Comparison of ENCODE assay signal across 10 cellular contexts in the genomic region with DNA sequence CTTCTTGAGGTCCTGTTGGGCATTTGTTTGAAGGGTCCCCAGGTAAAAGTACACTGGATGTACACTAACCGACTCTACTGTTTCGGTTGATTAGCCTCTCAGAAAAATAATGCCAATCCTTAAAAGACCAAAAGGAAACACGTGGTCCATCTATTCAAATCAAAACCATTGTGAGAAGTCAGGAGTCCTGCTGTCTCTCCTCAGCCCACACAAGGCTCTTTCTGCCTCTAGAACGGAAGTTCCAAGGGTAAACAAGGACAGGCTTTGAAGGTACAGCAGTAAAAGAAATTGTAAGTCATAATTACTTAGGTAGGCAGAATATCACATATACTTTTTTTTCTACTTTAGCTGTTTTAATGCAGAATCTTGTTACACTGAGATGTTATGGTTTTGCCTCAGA.
DNase-seq lines count a peak whose midpoint lies in the region; ATAC-seq and FAIRE-seq lines count a peak whose summit lies in the region.
"Had no signal": no experiment of that assay in that cellular context is flagged by ENCODE, and none has a peak within 500 bp of the region (broad histone marks: within the 10 kb centered on the region; RNA-seq: fewer than 3 reads in every experiment).

No MANE protein-coding gene starts in this region.

- H3K36me3 ChIP-seq in small intestine (ENCODE audit: control insufficient read depth in 2 of 2, insufficient read depth in 2 of 2, low read length in 2 of 2) (no peaks in the 10 kb centered on the region), aorta (ENCODE audit: control insufficient read depth in 1 of 2, insufficient read depth in 2 of 2, low read length in 1 of 2) (no peaks in the 10 kb centered on the region)
- H3K36me3 ChIP-seq: breast epithelium had no signal

- H3K9me3 ChIP-seq in small intestine (ENCODE audit: control insufficient read depth, low read depth), result no peaks in the 10 kb centered on the region
- no peaks in the 10 kb centered on the region for H3K9me3 ChIP-seq in aorta (ENCODE audit: control insufficient read depth, low read length)
- H3K9me3 ChIP-seq: breast epithelium had no signal

- 48 to 57% (median 48%) methylated on average over 4 of the region's 4 CpGs for WGBS in small intestine, 3 donors
- WGBS in aorta, 2 donors, result 52 to 56% methylated on average over 4 of the region's 4 CpGs

- H3K4me1 ChIP-seq in small intestine (ENCODE audit: control insufficient read depth in 2 of 2, insufficient read depth in 1 of 2, low read depth in 1 of 2, low read length in 1 of 2), result peaks cover 0 to 3% of the 10 kb centered on the region in 2 donors
- no peaks in the 10 kb centered on the region for H3K4me1 ChIP-seq in aorta (ENCODE audit: control insufficient read depth in 1 of 2, insufficient read depth in 2 of 2, low read length in 2 of 2)
- H3K4me1 ChIP-seq: breast epithelium had no signal

- no peak for FAIRE-seq in small intestine (lab: Jason Lieb, UNC)

- intact Hi-C loops in aorta (cut with DNase I), result no loop called here

- ATAC-seq in GM19023 (IDR thresholded peaks at IDR 0.05; ENCODE audit: unreplicated experiment) (peak; percentile 75), GM21786 (IDR thresholded peaks at IDR 0.05; ENCODE audit: unreplicated experiment) (peak; percentile 80), HG03439 (IDR thresholded peaks at IDR 0.05; ENCODE audit: unreplicated experiment) (peak; percentile 79), aorta (ENCODE audit: low FRiP score) (no peak)
- ATAC-seq: natural killer cell had no signal

- DNase-seq in small intestine (peak; percentile 5), aorta (no peak), NCI-H187 treated with DMSO at 0.1 percent for 48 hours (lab: John Stamatoyannopoulos, UW) (no peak), C1 segment of cervical spinal cord (lab: John Stamatoyannopoulos, UW) (no peak)
- DNase-seq: DMS79, natural killer cell had no signal

- H3K27ac ChIP-seq in small intestine (ENCODE audit: low read depth in 1 of 2, low read length in 1 of 2) (no peak overlapping the region), aorta (ENCODE audit: low read depth in 1 of 2, low read length in 2 of 2) (no peak overlapping the region)
- H3K27ac ChIP-seq: breast epithelium had no signal

- no peaks in the 10 kb centered on the region for H3K27me3 ChIP-seq in small intestine (ENCODE audit: control insufficient read depth in 2 of 2, insufficient read depth in 2 of 2, low read length in 2 of 2)
- H3K27me3 ChIP-seq in aorta (ENCODE audit: control insufficient read depth in 1 of 2, insufficient read depth in 2 of 2, low read length in 1 of 2), result no peaks in the 10 kb centered on the region
- H3K27me3 ChIP-seq: breast epithelium had no signal

- H3K4me3 ChIP-seq in small intestine (ENCODE audit: low read depth in 1 of 2, low read length in 2 of 2), result no peak overlapping the region
- H3K4me3 ChIP-seq in aorta (ENCODE audit: low read length in 2 of 2), result no peak overlapping the region
- H3K4me3 ChIP-seq: breast epithelium had no signal
